ENCODE assay signal across 11 cellular contexts in genomic region chr7:127653396-127653795, GRCh38. TPM values are rescaled to one million over a fixed set of nuclear protein-coding genes. Genes with fewer than 3 reads are reported as not detected.
DNase-seq lines count a peak whose midpoint lies in the region; ATAC-seq and TF ChIP-seq lines count a peak whose summit lies in the region.
"Had no signal": no experiment of that assay in that cellular context is flagged by ENCODE, and none has a peak within 500 bp of the region (broad histone marks: within the 10 kb centered on the region; RNA-seq: fewer than 3 reads in every experiment).

No MANE protein-coding gene starts in this region.

- H3K27ac Mint-ChIP-seq in activated naive CD4-positive, alpha-beta T cell treated with anti-CD3 and anti-CD28 coated beads, Interleukin-2, amount 10 ng/mL, durations not matched to agents 7 days and 5 days = peak overlapping the region; percentile 99
- H3K27ac Mint-ChIP-seq in activated naive CD4-positive, alpha-beta T cell treated with anti-CD3 and anti-CD28 coated beads, Interleukin-2, amount 50 U/mL, for 72 hours = peak overlapping the region in 1 of 2 donors; percentile 66
- no peak overlapping the region for H3K27ac Mint-ChIP-seq in glutamatergic neuron (ENCODE audit: unreplicated experiment)

- H3K4me1 Mint-ChIP-seq in activated naive CD4-positive, alpha-beta T cell treated with anti-CD3 and anti-CD28 coated beads, Interleukin-2, amount 10 ng/mL, durations not matched to agents 7 days and 5 days = peaks cover 41% of the 10 kb centered on the region
- H3K4me1 Mint-ChIP-seq in glutamatergic neuron (ENCODE audit: low read depth, unreplicated experiment) = peaks cover 19% of the 10 kb centered on the region

- DNase-seq in activated naive CD4-positive, alpha-beta T cell treated with anti-CD3 and anti-CD28 coated beads, Interleukin-2, amount 10 ng/mL, durations not matched to agents 7 days and 5 days = no peak
- DNase-seq in activated naive CD4-positive, alpha-beta T cell treated with anti-CD3 and anti-CD28 coated beads, Interleukin-2, amount 50 U/mL, for 72 hours (ENCODE audit: low spot score in 2 of 2) = no peak
- DNase-seq in glutamatergic neuron (no peak), thoracic aorta (ENCODE audit: low spot score) (no peak), hepatic stellate cell (ENCODE audit: low spot score) (no peak), SHP77 (lab: John Stamatoyannopoulos, UW) (no peak)
- DNase-seq: NCI-H510A had no signal

- H3K27me3 ChIP-seq in thoracic aorta (replicated peaks; ENCODE audit: insufficient read depth) = no peaks in the 10 kb centered on the region
- H3K27me3 ChIP-seq: right atrium auricular region had no signal

- peaks cover 22 to 29% of the 10 kb centered on the region in 2 donors for H3K4me1 ChIP-seq in thoracic aorta (ENCODE audit: control insufficient read depth in 1 of 2, low read depth in 2 of 2)

- peak overlapping the region; percentile 97 for H3K4me3 Mint-ChIP-seq in activated naive CD4-positive, alpha-beta T cell treated with anti-CD3 and anti-CD28 coated beads, Interleukin-2, amount 10 ng/mL, durations not matched to agents 7 days and 5 days
- H3K4me3 Mint-ChIP-seq in glutamatergic neuron (ENCODE audit: unreplicated experiment) = peak overlapping the region; percentile 17

- no peaks in the 10 kb centered on the region for H3K36me3 ChIP-seq in thoracic aorta

- H3K27me3 Mint-ChIP-seq in activated naive CD4-positive, alpha-beta T cell treated with anti-CD3 and anti-CD28 coated beads, Interleukin-2, amount 10 ng/mL, durations not matched to agents 7 days and 5 days = no peaks in the 10 kb centered on the region
- peaks cover 6% of the 10 kb centered on the region for H3K27me3 Mint-ChIP-seq in glutamatergic neuron (ENCODE audit: unreplicated experiment)

- no peak for ATAC-seq in activated naive CD4-positive, alpha-beta T cell treated with anti-CD3 and anti-CD28 coated beads, Interleukin-2, amount 50 U/mL, for 72 hours
- no peak for ATAC-seq in thoracic aorta (ENCODE audit: insufficient number of reproducible peaks, low FRiP score, low read depth)
- no peak for ATAC-seq in HG02884 (IDR thresholded peaks at IDR 0.05; ENCODE audit: unreplicated experiment)

- H3K9me3 ChIP-seq in thoracic aorta = no peaks in the 10 kb centered on the region
- H3K9me3 ChIP-seq: right atrium auricular region had no signal

- no peaks in the 10 kb centered on the region for H3K9me3 Mint-ChIP-seq in activated naive CD4-positive, alpha-beta T cell treated with anti-CD3 and anti-CD28 coated beads, Interleukin-2, amount 10 ng/mL, durations not matched to agents 7 days and 5 days
- no peaks in the 10 kb centered on the region for H3K9me3 Mint-ChIP-seq in activated naive CD4-positive, alpha-beta T cell treated with anti-CD3 and anti-CD28 coated beads, Interleukin-2, amount 50 U/mL, for 72 hours
- peaks cover 9% of the 10 kb centered on the region for H3K9me3 Mint-ChIP-seq in glutamatergic neuron (ENCODE audit: unreplicated experiment)

- CTCF ChIA-PET in activated naive CD4-positive, alpha-beta T cell treated with anti-CD3 and anti-CD28 coated beads, Interleukin-2, amount 10 ng/mL, durations not matched to agents 7 days and 5 days (lab: Charles Lee) = interaction anchor here (0.7 to 0.9 kb wide), 2 partner anchors 24 to 242 kb away, joined by 3 read pairs; no protein-coding TSS in a partner anchor

- H3K4me3 ChIP-seq in WI38 (ENCODE audit: low read depth, low read length) (peak overlapping the region; percentile 100), thoracic aorta (peak overlapping the region; percentile 86)

- peaks cover 24% of the 10 kb centered on the region for H3K36me3 Mint-ChIP-seq in activated naive CD4-positive, alpha-beta T cell treated with anti-CD3 and anti-CD28 coated beads, Interleukin-2, amount 10 ng/mL, durations not matched to agents 7 days and 5 days
- peaks cover 22 to 34% of the 10 kb centered on the region in 2 donors for H3K36me3 Mint-ChIP-seq in activated naive CD4-positive, alpha-beta T cell treated with anti-CD3 and anti-CD28 coated beads, Interleukin-2, amount 50 U/mL, for 72 hours
- H3K36me3 Mint-ChIP-seq in glutamatergic neuron (ENCODE audit: unreplicated experiment) = peaks cover 7% of the 10 kb centered on the region

- no peak for TF ChIP-seq CTCF in WI38 (IDR thresholded peaks at IDR 0.05; ENCODE audit: low read depth, low read length)
- TF ChIP-seq CTCF in glutamatergic neuron (IDR thresholded peaks at IDR 0.05; ENCODE audit: partially characterized antibody, unreplicated experiment) = no peak
- TF ChIP-seq CTCF in thoracic aorta (IDR thresholded peaks at IDR 0.05) = no peak

- H3K27ac ChIP-seq in thoracic aorta = no peak overlapping the region

RNA-seq across cellular contexts. Expression of gene SND1, which starts 1.4 kb away (rescaled TPM):
- 100 to 1,000 TPM; 175 to 246 TPM for total RNA-seq in activated naive CD4-positive, alpha-beta T cell treated with anti-CD3 and anti-CD28 coated beads, Interleukin-2, amount 50 U/mL, for 72 hours
- total RNA-seq in glutamatergic neuron (ENCODE audit: unreplicated experiment) = 165 TPM
- 100 to 1,000 TPM in 1 of 2 donors, 10 to 100 TPM in 1; 91.0 to 111 TPM for total RNA-seq in thoracic aorta

RNA-seq across cellular contexts. Expression of gene PAX4, which starts 35.5 kb away (rescaled TPM):
- not detected for total RNA-seq in activated naive CD4-positive, alpha-beta T cell treated with anti-CD3 and anti-CD28 coated beads, Interleukin-2, amount 50 U/mL, for 72 hours
- total RNA-seq in glutamatergic neuron (ENCODE audit: unreplicated experiment) (not detected), thoracic aorta (not detected)
- total RNA-seq: glomerular endothelial cell, right atrium auricular region had no signal

RNA-seq across cellular contexts. Expression of gene FSCN3, which starts 59.9 kb away (rescaled TPM):
- under 1 TPM; 0.96 to 0.97 TPM for total RNA-seq in activated naive CD4-positive, alpha-beta T cell treated with anti-CD3 and anti-CD28 coated beads, Interleukin-2, amount 50 U/mL, for 72 hours
- total RNA-seq in glutamatergic neuron (ENCODE audit: unreplicated experiment) (1.2 TPM), thoracic aorta (1 to 10 TPM in 1 of 2 donors, not detected in 1; 2.0 TPM)
